ENCODE assay signal across 8 cellular contexts in genomic region chr14:63276492-63277342, GRCh38. TPM values are rescaled to one million over a fixed set of nuclear protein-coding genes. Genes with fewer than 3 reads are reported as not detected.
DNase-seq lines count a peak whose midpoint lies in the region; ATAC-seq and TF ChIP-seq lines count a peak whose summit lies in the region.

No MANE protein-coding gene starts in this region.

- H3K27ac Mint-ChIP-seq in activated CD8-positive, alpha-beta T cell treated with anti-CD3 and anti-CD28 coated beads for 36 hours, result no peak overlapping the region

- no peaks in the 10 kb centered on the region for H3K27me3 ChIP-seq in left ventricle myocardium inferior (ENCODE audit: low read depth)

- peak; percentile 58 to 63 for ATAC-seq in activated T-cell treated with anti-CD3 and anti-CD28 coated beads, Interleukin-2, amount 50 U/mL, for 4 hours
- ATAC-seq in HG02884 (IDR thresholded peaks at IDR 0.05; ENCODE audit: unreplicated experiment) (peak; percentile 79), HG03139 (IDR thresholded peaks at IDR 0.05; ENCODE audit: unreplicated experiment) (no peak)
- peak; percentile 69 for ATAC-seq in activated CD8-positive, alpha-beta T cell treated with anti-CD3 and anti-CD28 coated beads for 36 hours
- ATAC-seq in stimulated activated naive CD8-positive, alpha-beta T cell treated with anti-CD3 and anti-CD28 coated beads, Interleukin-15, Interleukin-2, amounts not matched to agents 100 U/mL and 50 U/mL, for 24 hours, result peak; percentile 66

- no peak overlapping the region for H3K4me3 Mint-ChIP-seq in activated T-cell treated with anti-CD3 and anti-CD28 coated beads, Interleukin-2, amount 50 U/mL, for 4 hours
- H3K4me3 Mint-ChIP-seq in activated CD8-positive, alpha-beta T cell treated with anti-CD3 and anti-CD28 coated beads for 36 hours, result no peak overlapping the region

- no peaks in the 10 kb centered on the region for H3K9me3 ChIP-seq in left ventricle myocardium inferior (replicated peaks)

- H3K27ac ChIP-seq in left ventricle myocardium inferior (replicated peaks), result peak overlapping the region; percentile 60

- POLR2A ChIA-PET in activated CD8-positive, alpha-beta T cell treated with anti-CD3 and anti-CD28 coated beads for 36 hours (lab: Charles Lee), result no interaction called here

- H3K27me3 Mint-ChIP-seq in activated T-cell treated with anti-CD3 and anti-CD28 coated beads, Interleukin-2, amount 50 U/mL, for 4 hours (ENCODE audit: low read depth), result no peaks in the 10 kb centered on the region
- no peaks in the 10 kb centered on the region for H3K27me3 Mint-ChIP-seq in activated CD8-positive, alpha-beta T cell treated with anti-CD3 and anti-CD28 coated beads for 36 hours

- CTCF ChIA-PET in activated CD8-positive, alpha-beta T cell treated with anti-CD3 and anti-CD28 coated beads for 36 hours (lab: Charles Lee), result interaction anchor here (1.0 to 1.3 kb wide), 4 partner anchors 13 to 1097 kb away, joined by 3 to 11 read pairs (median 4); no protein-coding TSS in a partner anchor

- no peak for DNase-seq in activated T-cell treated with anti-CD3 and anti-CD28 coated beads, Interleukin-2, amount 50 U/mL, for 4 hours
- DNase-seq in activated T-cell treated with anti-CD3 and anti-CD28 coated beads, Interleukin-2, amount 50 U/mL, for 48 hours, result no peak
- DNase-seq in NCI-H2107 (lab: John Stamatoyannopoulos, UW), result peak; percentile 83
- DNase-seq in activated CD8-positive, alpha-beta T cell treated with anti-CD3 and anti-CD28 coated beads for 36 hours, result peak; percentile 7
- DNase-seq in left ventricle myocardium inferior, result no peak
- DNase-seq in stimulated activated naive CD8-positive, alpha-beta T cell treated with anti-CD3 and anti-CD28 coated beads, Interleukin-15, Interleukin-2, amounts not matched to agents 100 U/mL and 50 U/mL, for 24 hours, result no peak

- no peaks in the 10 kb centered on the region for H3K9me3 Mint-ChIP-seq in activated T-cell treated with anti-CD3 and anti-CD28 coated beads, Interleukin-2, amount 50 U/mL, for 4 hours
- H3K9me3 Mint-ChIP-seq in activated CD8-positive, alpha-beta T cell treated with anti-CD3 and anti-CD28 coated beads for 36 hours, result no peaks in the 10 kb centered on the region

- peak; percentile 66 for TF ChIP-seq CTCF in activated CD8-positive, alpha-beta T cell treated with anti-CD3 and anti-CD28 coated beads for 36 hours (IDR thresholded peaks at IDR 0.05)
- peak; percentile 91 for TF ChIP-seq CTCF in left ventricle myocardium inferior (IDR thresholded peaks at IDR 0.05; ENCODE audit: borderline replicate concordance)

- H3K4me1 ChIP-seq in left ventricle myocardium inferior, result peaks cover 29% of the 10 kb centered on the region

- H3K36me3 ChIP-seq in left ventricle myocardium inferior, result peaks cover 13% of the 10 kb centered on the region

- no peak overlapping the region for H3K4me3 ChIP-seq in left ventricle myocardium inferior

- intact Hi-C loops in activated CD8-positive, alpha-beta T cell treated with anti-CD3 and anti-CD28 coated beads for 36 hours (cut with micrococcal nuclease), result loop anchor here (10.0 kb wide), 2 partner anchors 102 to 1112 kb away; no protein-coding TSS in a partner anchor
- intact Hi-C loops in left ventricle myocardium inferior (cut with micrococcal nuclease), result loop anchor here (2.0 to 10.0 kb wide), 2 partner anchors 102 to 1102 kb away; no protein-coding TSS in a partner anchor

- no peaks in the 10 kb centered on the region for H3K4me1 Mint-ChIP-seq in activated T-cell treated with anti-CD3 and anti-CD28 coated beads, Interleukin-2, amount 50 U/mL, for 4 hours (ENCODE audit: low read depth)
- no peaks in the 10 kb centered on the region for H3K4me1 Mint-ChIP-seq in activated CD8-positive, alpha-beta T cell treated with anti-CD3 and anti-CD28 coated beads for 36 hours (ENCODE audit: low read depth)

- H3K36me3 Mint-ChIP-seq in activated T-cell treated with anti-CD3 and anti-CD28 coated beads, Interleukin-2, amount 50 U/mL, for 4 hours (ENCODE audit: insufficient read depth), result no peaks in the 10 kb centered on the region
- H3K36me3 Mint-ChIP-seq in activated CD8-positive, alpha-beta T cell treated with anti-CD3 and anti-CD28 coated beads for 36 hours (ENCODE audit: low read depth), result no peaks in the 10 kb centered on the region

RNA-seq across cellular contexts. Expression of gene GPHB5, which starts 42.0 kb away (rescaled TPM):
- not detected for total RNA-seq in activated T-cell treated with anti-CD3 and anti-CD28 coated beads, Interleukin-2, amount 50 U/mL, for 4 hours
- not detected for total RNA-seq in activated CD8-positive, alpha-beta T cell treated with anti-CD3 and anti-CD28 coated beads for 36 hours
- not detected for total RNA-seq in left ventricle myocardium inferior

Comparison
In these comparisons a context has a peak if more than half of its experiments do, and no peak if none do; other contexts are left out.
1. DNase-seq: peak in NCI-H2107 (single experiment) and activated CD8-positive, alpha-beta T cell treated with anti-CD3 and anti-CD28 coated beads for 36 hours (single experiment); none in activated T-cell treated with anti-CD3 and anti-CD28 coated beads, Interleukin-2, amount 50 U/mL, for 4 hours (single experiment), activated T-cell treated with anti-CD3 and anti-CD28 coated beads, Interleukin-2, amount 50 U/mL, for 48 hours (0 of 2), left ventricle myocardium inferior (single experiment) and stimulated activated naive CD8-positive, alpha-beta T cell treated with anti-CD3 and anti-CD28 coated beads, Interleukin-15, Interleukin-2, amounts not matched to agents 100 U/mL and 50 U/mL, for 24 hours (single experiment).